1 cellular context compared by ENCODE assay signal in genomic region chr9:137240321-137240840, GRCh38.
TF ChIP-seq lines count a peak whose summit lies in the region.

No MANE protein-coding gene starts in this region.

TF ChIP-seq in HepG2, 621 proteins besides CTCF, POLR2A, EP300 and RAD21 (continued from another document and continues in another):
- TF ChIP-seq, protein P1, sequence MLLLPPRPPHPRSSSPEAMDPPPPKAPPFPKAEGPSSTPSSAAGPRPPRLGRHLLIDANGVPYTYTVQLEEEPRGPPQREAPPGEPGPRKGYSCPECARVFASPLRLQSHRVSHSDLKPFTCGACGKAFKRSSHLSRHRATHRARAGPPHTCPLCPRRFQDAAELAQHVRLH (CRISPR knock-in tag; IDR thresholded peaks at IDR 0.05; ENCODE audit: borderline replicate concordance, low read depth), result 0 out of 2 replicates have a peak, but pooled peaks have one; percentile 42
- TF ChIP-seq MEIS1 (CRISPR knock-in tag; IDR thresholded peaks at IDR 0.05; ENCODE audit: borderline replicate concordance) (no peak; the same call in 1 of the 2 replicates), ZBTB8A (CRISPR knock-in tag; IDR thresholded peaks at IDR 0.05; ENCODE audit: borderline replicate concordance, low read depth) (no peak), ZNF710 (CRISPR knock-in tag; IDR thresholded peaks at IDR 0.05; ENCODE audit: borderline replicate concordance) (no peak; the same call in 1 of the 2 replicates), ZNF75D (CRISPR knock-in tag; IDR thresholded peaks at IDR 0.05; ENCODE audit: borderline replicate concordance) (no peak), ZNF564 (CRISPR knock-in tag; IDR thresholded peaks at IDR 0.05) (peak; percentile 50; the same call in 1 of the 2 replicates), ZNF746 (CRISPR knock-in tag; IDR thresholded peaks at IDR 0.05) (peak; percentile 89), RNF2 (conservative IDR thresholded peaks at IDR 0.05; ENCODE audit: low read depth) (peak; percentile 92), ATF3 (CRISPR knock-in tag; IDR thresholded peaks at IDR 0.05) (0 out of 2 replicates have a peak, but pooled peaks have one; percentile 50), ZNF414 (CRISPR knock-in tag; IDR thresholded peaks at IDR 0.05) (no peak), ZBTB25 (CRISPR knock-in tag; IDR thresholded peaks at IDR 0.05) (peak; percentile 96), ZBTB20 (CRISPR knock-in tag; IDR thresholded peaks at IDR 0.05; ENCODE audit: borderline replicate concordance, low read depth) (peak; percentile 54), ZNF496 (CRISPR knock-in tag; IDR thresholded peaks at IDR 0.05; ENCODE audit: insufficient replicate concordance) (no peak), SAP130 (CRISPR knock-in tag; IDR thresholded peaks at IDR 0.05; ENCODE audit: low read depth) (peak; percentile 78; the same call in 1 of the 2 replicates), SP2 (CRISPR knock-in tag; IDR thresholded peaks at IDR 0.05) (no peak), JUND (CRISPR knock-in tag; IDR thresholded peaks at IDR 0.05) (0 out of 2 replicates have a peak, but pooled peaks have one; percentile 49), ZFP36L2 (CRISPR knock-in tag; IDR thresholded peaks at IDR 0.05) (0 out of 2 replicates have a peak, but pooled peaks have one; percentile 41), ZFYVE20 (CRISPR knock-in tag; IDR thresholded peaks at IDR 0.05; ENCODE audit: borderline replicate concordance, low read depth) (0 out of 2 replicates have a peak, but pooled peaks have one; percentile 50), STAG1 (CRISPR knock-in tag; IDR thresholded peaks at IDR 0.05) (0 out of 2 replicates have a peak, but pooled peaks have one; percentile 10), SRY (CRISPR knock-in tag; IDR thresholded peaks at IDR 0.05) (peak; percentile 85; the same call in 1 of the 2 replicates), ZNF335 (CRISPR knock-in tag; IDR thresholded peaks at IDR 0.05) (no peak), SRSF1 (optimal IDR thresholded peaks at IDR 0.05; ENCODE audit: low read depth, low read length) (peak; percentile 69), NR2F1 (CRISPR knock-in tag; IDR thresholded peaks at IDR 0.05) (0 out of 4 replicates have a peak, but pooled peaks of 1 of the 2 experiments have one; percentile 51), ZNF343 (CRISPR knock-in tag; IDR thresholded peaks at IDR 0.05) (peak; percentile 86), SP4 (CRISPR knock-in tag; IDR thresholded peaks at IDR 0.05) (no peak), ARID2 (CRISPR knock-in tag; IDR thresholded peaks at IDR 0.05; ENCODE audit: borderline replicate concordance) (no peak), LRRFIP1 (CRISPR knock-in tag; conservative IDR thresholded peaks at IDR 0.05) (no peak), GATAD2A (CRISPR knock-in tag; IDR thresholded peaks at IDR 0.05) (peak; percentile 46), MBNL3 (CRISPR knock-in tag; conservative IDR thresholded peaks at IDR 0.05) (no peak), SIN3B (IDR thresholded peaks at IDR 0.05; ENCODE audit: low read length) (no peak), NFRKB (IDR thresholded peaks at IDR 0.05) (no peak), ARID5B (CRISPR knock-in tag; IDR thresholded peaks at IDR 0.05) (peak; percentile 63), GPBP1L1 (CRISPR knock-in tag; IDR thresholded peaks at IDR 0.05) (no peak), SNRNP70 (IDR thresholded peaks at IDR 0.05; ENCODE audit: low read depth, low read length) (no peak), AGO1 (IDR thresholded peaks at IDR 0.05; ENCODE audit: low read depth, low read length, poor library complexity, severe bottlenecking) (no peak), ZNF850 (CRISPR knock-in tag; conservative IDR thresholded peaks at IDR 0.05) (no peak; the same call in 1 of the 2 replicates)
- TF ChIP-seq, protein P2, sequence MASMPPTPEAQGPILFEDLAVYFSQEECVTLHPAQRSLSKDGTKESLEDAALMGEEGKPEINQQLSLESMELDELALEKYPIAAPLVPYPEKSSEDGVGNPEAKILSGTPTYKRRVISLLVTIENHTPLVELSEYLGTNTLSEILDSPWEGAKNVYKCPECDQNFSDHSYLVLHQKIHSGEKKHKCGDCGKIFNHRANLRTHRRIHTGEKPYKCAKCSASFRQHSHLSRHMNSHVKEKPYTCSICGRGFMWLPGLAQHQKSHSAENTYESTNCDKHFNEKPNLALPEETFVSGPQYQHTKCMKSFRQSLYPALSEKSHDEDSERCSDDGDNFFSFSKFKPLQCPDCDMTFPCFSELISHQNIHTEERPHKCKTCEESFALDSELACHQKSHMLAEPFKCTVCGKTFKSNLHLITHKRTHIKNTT (CRISPR knock-in tag; IDR thresholded peaks at IDR 0.05), result no peak
- TF ChIP-seq, protein P3, sequence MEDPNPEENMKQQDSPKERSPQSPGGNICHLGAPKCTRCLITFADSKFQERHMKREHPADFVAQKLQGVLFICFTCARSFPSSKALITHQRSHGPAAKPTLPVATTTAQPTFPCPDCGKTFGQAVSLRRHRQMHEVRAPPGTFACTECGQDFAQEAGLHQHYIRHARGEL (CRISPR knock-in tag; IDR thresholded peaks at IDR 0.05), result no peak
- TF ChIP-seq, protein P4, sequence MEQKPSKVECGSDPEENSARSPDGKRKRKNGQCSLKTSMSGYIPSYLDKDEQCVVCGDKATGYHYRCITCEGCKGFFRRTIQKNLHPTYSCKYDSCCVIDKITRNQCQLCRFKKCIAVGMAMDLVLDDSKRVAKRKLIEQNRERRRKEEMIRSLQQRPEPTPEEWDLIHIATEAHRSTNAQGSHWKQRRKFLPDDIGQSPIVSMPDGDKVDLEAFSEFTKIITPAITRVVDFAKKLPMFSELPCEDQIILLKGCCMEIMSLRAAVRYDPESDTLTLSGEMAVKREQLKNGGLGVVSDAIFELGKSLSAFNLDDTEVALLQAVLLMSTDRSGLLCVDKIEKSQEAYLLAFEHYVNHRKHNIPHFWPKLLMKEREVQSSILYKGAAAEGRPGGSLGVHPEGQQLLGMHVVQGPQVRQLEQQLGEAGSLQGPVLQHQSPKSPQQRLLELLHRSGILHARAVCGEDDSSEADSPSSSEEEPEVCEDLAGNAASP (CRISPR knock-in tag; IDR thresholded peaks at IDR 0.05; ENCODE audit: borderline replicate concordance), result peak; percentile 59; the same call in 1 of the 2 replicates
- TF ChIP-seq, protein P5, sequence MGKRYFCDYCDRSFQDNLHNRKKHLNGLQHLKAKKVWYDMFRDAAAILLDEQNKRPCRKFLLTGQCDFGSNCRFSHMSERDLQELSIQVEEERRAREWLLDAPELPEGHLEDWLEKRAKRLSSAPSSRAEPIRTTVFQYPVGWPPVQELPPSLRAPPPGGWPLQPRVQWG (CRISPR knock-in tag; IDR thresholded peaks at IDR 0.05; ENCODE audit: borderline replicate concordance, low read depth), result no peak
- TF ChIP-seq, protein P6, sequence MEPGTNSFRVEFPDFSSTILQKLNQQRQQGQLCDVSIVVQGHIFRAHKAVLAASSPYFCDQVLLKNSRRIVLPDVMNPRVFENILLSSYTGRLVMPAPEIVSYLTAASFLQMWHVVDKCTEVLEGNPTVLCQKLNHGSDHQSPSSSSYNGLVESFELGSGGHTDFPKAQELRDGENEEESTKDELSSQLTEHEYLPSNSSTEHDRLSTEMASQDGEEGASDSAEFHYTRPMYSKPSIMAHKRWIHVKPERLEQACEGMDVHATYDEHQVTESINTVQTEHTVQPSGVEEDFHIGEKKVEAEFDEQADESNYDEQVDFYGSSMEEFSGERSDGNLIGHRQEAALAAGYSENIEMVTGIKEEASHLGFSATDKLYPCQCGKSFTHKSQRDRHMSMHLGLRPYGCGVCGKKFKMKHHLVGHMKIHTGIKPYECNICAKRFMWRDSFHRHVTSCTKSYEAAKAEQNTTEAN (CRISPR knock-in tag; conservative IDR thresholded peaks at IDR 0.05), result peak; percentile 71
- TF ChIP-seq, protein P7, sequence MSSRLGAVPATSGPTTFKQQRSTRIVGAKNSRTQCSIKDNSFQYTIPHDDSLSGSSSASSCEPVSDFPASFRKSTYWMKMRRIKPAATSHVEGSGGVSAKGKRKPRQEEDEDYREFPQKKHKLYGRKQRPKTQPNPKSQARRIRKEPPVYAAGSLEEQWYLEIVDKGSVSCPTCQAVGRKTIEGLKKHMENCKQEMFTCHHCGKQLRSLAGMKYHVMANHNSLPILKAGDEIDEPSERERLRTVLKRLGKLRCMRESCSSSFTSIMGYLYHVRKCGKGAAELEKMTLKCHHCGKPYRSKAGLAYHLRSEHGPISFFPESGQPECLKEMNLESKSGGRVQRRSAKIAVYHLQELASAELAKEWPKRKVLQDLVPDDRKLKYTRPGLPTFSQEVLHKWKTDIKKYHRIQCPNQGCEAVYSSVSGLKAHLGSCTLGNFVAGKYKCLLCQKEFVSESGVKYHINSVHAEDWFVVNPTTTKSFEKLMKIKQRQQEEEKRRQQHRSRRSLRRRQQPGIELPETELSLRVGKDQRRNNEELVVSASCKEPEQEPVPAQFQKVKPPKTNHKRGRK (CRISPR knock-in tag; IDR thresholded peaks at IDR 0.05), result no peak
